Comparison of ENCODE assay signal across 24 cellular contexts in genomic region chr1:204196068-204196795, GRCh38. TPM values are rescaled to one million over a fixed set of nuclear protein-coding genes. Genes with fewer than 3 reads are reported as not detected.
A peak's percentile ranks its signal among the peaks of the same experiment; 100 is the strongest.
DNase-seq lines count a peak whose midpoint lies in the region; ATAC-seq and TF ChIP-seq lines count a peak whose summit lies in the region.
"Had no signal": no experiment of that assay in that cellular context is flagged by ENCODE, and none has a peak within 500 bp of the region (broad histone marks: within the 10 kb centered on the region; RNA-seq: fewer than 3 reads in every experiment).

Gene KISS1 (minus strand): TSS chr1:204196491. CDS start chr1:204192876, 3,615 bp downstream.

- ATAC-seq in GM18517 (IDR thresholded peaks at IDR 0.05; ENCODE audit: unreplicated experiment) (no peak), HG02885 (IDR thresholded peaks at IDR 0.05; ENCODE audit: poor library complexity, unreplicated experiment) (no peak)
- ATAC-seq: activated CD8-positive, alpha-beta T cell treated with anti-CD3 and anti-CD28 coated beads for 36 hours; activated naive CD4-positive, alpha-beta T cell treated with anti-CD3 and anti-CD28 coated beads, Interleukin-2, amount 50 U/mL, for 72 hours; activated T-cell treated with anti-CD3 and anti-CD28 coated beads, Interleukin-2, amount 50 U/mL, for 4 hours had no signal

- H3K36me3 ChIP-seq in BLaER1 treated with 17β-estradiol and CSF1 and Interleukin-3, amounts not matched to agents 10 nM and 100 nM = no peaks in the 10 kb centered on the region
- H3K36me3 ChIP-seq in iPS-15b (ENCODE audit: control insufficient read depth, insufficient read depth, low read length) (no peaks in the 10 kb centered on the region), osteoblast (ENCODE audit: insufficient read depth, low read length) (no peaks in the 10 kb centered on the region)

- H3K9me3 ChIP-seq in BLaER1 treated with 17β-estradiol and CSF1 and Interleukin-3, amounts not matched to agents 10 nM and 100 nM (replicated peaks in 1 of 11) = no peaks in the 10 kb centered on the region
- H3K9me3 ChIP-seq in iPS-15b (ENCODE audit: control insufficient read depth, insufficient read depth, low read length) (no peaks in the 10 kb centered on the region), osteoblast (ENCODE audit: low read depth, low read length) (no peaks in the 10 kb centered on the region)

- TF ChIP-seq CTCF in osteoblast (IDR thresholded peaks at IDR 0.05; ENCODE audit: extremely low read depth, low read depth, low read length) = no peak

- no peak for DNase-seq in M059J (ENCODE audit: low read depth)
- DNase-seq in osteoblast (ENCODE audit: insufficient read length, low spot score, missing footprints) = no peak
- no peak for DNase-seq in NCI-H1105 (lab: John Stamatoyannopoulos, UW)
- no peak for DNase-seq in stimulated activated naive CD4-positive, alpha-beta T cell (lab: John Stamatoyannopoulos, UW)
- DNase-seq: activated CD8-positive, alpha-beta T cell treated with anti-CD3 and anti-CD28 coated beads for 36 hours; activated T-cell treated with anti-CD3 and anti-CD28 coated beads, Interleukin-2, amount 50 U/mL, for 4 hours; CD8-positive, alpha-beta memory T cell; DMS79; foreskin fibroblast; hypothalamus; MV-4-11; NCI-H2107; NCI-H510A treated with DMSO at 0.1 percent for 48 hours; SHP77 had no signal

- H3K4me3 ChIP-seq in BLaER1 treated with 17β-estradiol and CSF1 and Interleukin-3, amounts not matched to agents 10 nM and 100 nM = no peak within 1 kb of the TSS
- H3K4me3 ChIP-seq in iPS-15b (ENCODE audit: low read depth, low read length) (no peak within 1 kb of the TSS), osteoblast (ENCODE audit: insufficient read depth, low read length) (no peak within 1 kb of the TSS)
- H3K4me3 ChIP-seq: coronary artery had no signal

- H2AFZ ChIP-seq in osteoblast (ENCODE audit: low read length) = peak within 1 kb of the TSS; percentile 23

- peak within 1 kb of the TSS in 4 of 11 experiments; percentile 20 to 82 (median 43); a peak in 6 of 22 replicates for H3K27ac ChIP-seq in BLaER1 treated with 17β-estradiol and CSF1 and Interleukin-3, amounts not matched to agents 10 nM and 100 nM
- H3K27ac ChIP-seq in osteoblast (ENCODE audit: low read depth, low read length) = no peak within 1 kb of the TSS
- H3K27ac ChIP-seq: coronary artery, VCaP had no signal

- peak within 1 kb of the TSS in 10 of 11 experiments; percentile 17 to 96 (median 89); a peak in 20 of 22 replicates for H3K4me2 ChIP-seq in BLaER1 treated with 17β-estradiol and CSF1 and Interleukin-3, amounts not matched to agents 10 nM and 100 nM
- no peak within 1 kb of the TSS for H3K4me2 ChIP-seq in osteoblast (ENCODE audit: insufficient read depth, low read length)

- peaks cover 0 to 7% (median 0%) of the 10 kb centered on the region in 11 experiments; a peak in 1 of 22 replicates for H3K27me3 ChIP-seq in BLaER1 treated with 17β-estradiol and CSF1 and Interleukin-3, amounts not matched to agents 10 nM and 100 nM
- H3K27me3 ChIP-seq in iPS-15b (ENCODE audit: control insufficient read depth, insufficient read depth, low read length) (peaks cover 23% of the 10 kb centered on the region), osteoblast (ENCODE audit: insufficient read depth, low read length) (peaks cover 11% of the 10 kb centered on the region)

- no peaks in the 10 kb centered on the region; a peak in 1 of 22 replicates for H4K20me1 ChIP-seq in BLaER1 treated with 17β-estradiol and CSF1 and Interleukin-3, amounts not matched to agents 10 nM and 100 nM
- H4K20me1 ChIP-seq in osteoblast (ENCODE audit: insufficient read depth, low read length) = no peaks in the 10 kb centered on the region

- no peaks in the 10 kb centered on the region for H3K79me2 ChIP-seq in osteoblast (ENCODE audit: insufficient read depth, low read length)

- peaks cover 37 to 93% (median 84%) of the 10 kb centered on the region in 10 experiments for H3K4me1 ChIP-seq in BLaER1 treated with 17β-estradiol and CSF1 and Interleukin-3, amounts not matched to agents 10 nM and 100 nM
- H3K4me1 ChIP-seq in iPS-15b (ENCODE audit: control insufficient read depth, insufficient read depth, low read length) (no peaks in the 10 kb centered on the region), osteoblast (ENCODE audit: insufficient read depth, low read length) (peaks cover 9% of the 10 kb centered on the region)

- H3K9ac ChIP-seq in BLaER1 treated with 17β-estradiol and CSF1 and Interleukin-3, amounts not matched to agents 10 nM and 100 nM = peak within 1 kb of the TSS in 4 of 11 experiments; percentile 9 to 50 (median 30); a peak in 5 of 22 replicates
- H3K9ac ChIP-seq in iPS-15b (ENCODE audit: low read depth, low read length) = peak within 1 kb of the TSS; percentile 12

RNA-seq across cellular contexts. Expression of gene KISS1, which starts in this region (rescaled TPM):
- 38.0 and 40.2 TPM in 2 replicates for total RNA-seq in M059J (2014; rRNA removed; shearing (Covaris generic))
- total RNA-seq in osteoblast = not detected in 2 replicates
- total RNA-seq: activated CD8-positive, alpha-beta T cell treated with anti-CD3 and anti-CD28 coated beads for 36 hours; activated T-cell treated with anti-CD3 and anti-CD28 coated beads, Interleukin-2, amount 50 U/mL, for 4 hours; CD8-positive, alpha-beta memory T cell; natural killer cell treated with Interleukin-12 subunit alpha and Interleukin-12 subunit beta and Interleukin-15 and Interleukin-18, amount 100 ng/mL, for 72 hours; posterior vena cava; subcutaneous adipose tissue had no signal

Comparison
In these comparisons a context has a peak if more than half of its experiments do, and no peak if none do; other contexts are left out.
1. RNA of gene KISS1 (total RNA-seq): 38.0 to 40.2 TPM in M059J; not detected in osteoblast; every median in the first group is over 10 times any median in the second.